Comparison of ENCODE assay signal across 22 cellular contexts in the genomic region with DNA sequence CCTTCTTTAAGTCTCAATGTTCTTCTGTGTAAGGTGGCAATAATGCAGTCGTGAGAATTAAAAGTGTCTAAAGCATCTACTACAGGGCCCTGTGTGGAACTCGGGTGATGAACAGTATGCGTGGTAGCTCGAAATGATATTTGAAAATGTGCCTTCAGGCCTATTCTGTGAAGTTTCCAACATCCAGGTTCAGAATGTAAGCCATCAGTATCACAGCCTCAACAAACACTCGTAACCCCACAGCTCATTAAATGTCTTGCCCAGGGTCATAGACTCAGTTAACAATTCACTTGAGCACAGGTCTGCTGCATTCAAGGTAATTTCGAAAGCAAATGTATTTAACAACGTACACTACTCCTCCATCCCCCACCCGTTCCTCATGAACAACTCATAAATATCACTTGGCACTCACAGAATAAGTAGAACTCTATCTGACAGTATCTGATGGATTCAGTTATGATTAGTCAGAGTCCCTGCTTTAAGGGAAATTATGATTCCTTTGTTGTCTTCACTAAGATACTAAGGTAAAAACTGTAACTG.
DNase-seq lines count a peak whose midpoint lies in the region; ATAC-seq and TF ChIP-seq lines count a peak whose summit lies in the region.
"Had no signal": no experiment of that assay in that cellular context is flagged by ENCODE, and none has a peak within 500 bp of the region (broad histone marks: within the 10 kb centered on the region; RNA-seq: fewer than 3 reads in every experiment).

No MANE protein-coding gene starts in this region.

- H3K27me3 ChIP-seq in foreskin keratinocyte (no peaks in the 10 kb centered on the region), right lobe of liver (no peaks in the 10 kb centered on the region)

- H3K9me3 Mint-ChIP-seq in osteocyte (ENCODE audit: unreplicated experiment), result no peaks in the 10 kb centered on the region

- no peak overlapping the region for H3K27ac Mint-ChIP-seq in osteocyte (ENCODE audit: unreplicated experiment)
- H3K27ac Mint-ChIP-seq: CD14-positive monocyte, T-cell had no signal

- no peaks in the 10 kb centered on the region for H3K36me3 ChIP-seq in right lobe of liver
- H3K36me3 ChIP-seq: HAP-1 had no signal

- DNase-seq in DMS79 treated with DMSO at 0.1 percent for 48 hours (lab: John Stamatoyannopoulos, UW) (peak; percentile 90), NCI-H510A treated with DMSO at 0.1 percent for 48 hours (lab: John Stamatoyannopoulos, UW) (peak; percentile 77), foreskin keratinocyte (peak in 1 of 2 donors; percentile 18), right lobe of liver (no peak), osteocyte (ENCODE audit: extremely low spot score, unreplicated experiment) (no peak), CD1c-positive myeloid dendritic cell (ENCODE audit: extremely low spot score) (no peak)
- DNase-seq: AML-193, DMS 273 treated with DMSO at 0.1 percent for 48 hours, GF-D8, Kasumi-1, NCI-H1092 treated with DMSO at 0.1 percent for 48 hours, NCI-H187 treated with DMSO at 0.1 percent for 48 hours, NCI-H2171 treated with DMSO at 0.1 percent for 48 hours, NCI-H524 treated with DMSO at 0.1 percent for 48 hours, SHP77, T-cell, T1000 had no signal

- H3K36me3 Mint-ChIP-seq in osteocyte (ENCODE audit: unreplicated experiment), result no peaks in the 10 kb centered on the region
- H3K36me3 Mint-ChIP-seq: CD14-positive monocyte, T-cell had no signal

- intact Hi-C loops in right lobe of liver (cut with DNase I), result no loop called here

- no peaks in the 10 kb centered on the region for H3K4me1 Mint-ChIP-seq in osteocyte (ENCODE audit: unreplicated experiment)
- H3K4me1 Mint-ChIP-seq: CD14-positive monocyte, T-cell had no signal

- H3K9me3 ChIP-seq in right lobe of liver, result no peaks in the 10 kb centered on the region
- H3K9me3 ChIP-seq: HAP-1 had no signal

- H3K27ac ChIP-seq in 22Rv1 (peak overlapping the region; percentile 27; the same call in 1 of the 2 replicates), foreskin keratinocyte (no peak overlapping the region), right lobe of liver (no peak overlapping the region)
- H3K27ac ChIP-seq: GM23248, SK-N-MC had no signal

- H3K4me1 ChIP-seq in foreskin keratinocyte (no peaks in the 10 kb centered on the region), right lobe of liver (no peaks in the 10 kb centered on the region)
- H3K4me1 ChIP-seq: HAP-1 had no signal

- no peak for TF ChIP-seq POLR2A in right lobe of liver (IDR thresholded peaks at IDR 0.05)

- TF ChIP-seq CTCF in 22Rv1 (IDR thresholded peaks at IDR 0.05), result no peak
- no peak for TF ChIP-seq CTCF in foreskin keratinocyte (conservative IDR thresholded peaks at IDR 0.05)
- TF ChIP-seq CTCF in right lobe of liver (IDR thresholded peaks at IDR 0.05), result no peak
- no peak for TF ChIP-seq CTCF in osteocyte (IDR thresholded peaks at IDR 0.05)

- H3K27me3 Mint-ChIP-seq in osteocyte (ENCODE audit: unreplicated experiment), result peaks cover 14% of the 10 kb centered on the region
- H3K27me3 Mint-ChIP-seq: T-cell had no signal

- 58% methylated on average over 8 of the region's 8 CpGs for WGBS in right lobe of liver (ENCODE audit: insufficient coverage, low coverage, low lambda C conversion rate, missing lambda C conversion rate)

- ATAC-seq in foreskin keratinocyte (peak; percentile 31), right lobe of liver (no peak)
- ATAC-seq: T-cell had no signal

- no peak overlapping the region for H3K4me3 ChIP-seq in right lobe of liver
- H3K4me3 ChIP-seq: GM23248, HAP-1, SK-N-MC had no signal

- no peak overlapping the region for H3K4me3 Mint-ChIP-seq in osteocyte (ENCODE audit: unreplicated experiment)
- H3K4me3 Mint-ChIP-seq: CD14-positive monocyte, T-cell had no signal

Comparison
In these comparisons a context has a peak if more than half of its experiments do, and no peak if none do; other contexts are left out.
1. DNase-seq: peak in DMS79 treated with DMSO at 0.1 percent for 48 hours (single experiment) and NCI-H510A treated with DMSO at 0.1 percent for 48 hours (single experiment); none in right lobe of liver (0 of 3), osteocyte (single experiment) and CD1c-positive myeloid dendritic cell (single experiment).